Comparison of ENCODE assay signal across 8 cellular contexts in genomic region chr13:30334663-30335386, GRCh38. TPM values are rescaled to one million over a fixed set of nuclear protein-coding genes. Genes with fewer than 3 reads are reported as not detected.
DNase-seq lines count a peak whose midpoint lies in the region; ATAC-seq lines count a peak whose summit lies in the region.

No MANE protein-coding gene starts in this region.

- H3K27me3 Mint-ChIP-seq in activated naive CD4-positive, alpha-beta T cell treated with anti-CD3 and anti-CD28 coated beads, Interleukin-2, amount 10 ng/mL, durations not matched to agents 7 days and 5 days = peaks cover 3% of the 10 kb centered on the region

- no peak overlapping the region for H3K27ac Mint-ChIP-seq in activated naive CD4-positive, alpha-beta T cell treated with anti-CD3 and anti-CD28 coated beads, Interleukin-2, amount 10 ng/mL, durations not matched to agents 7 days and 5 days

- ATAC-seq in GM21619 (IDR thresholded peaks at IDR 0.05; ENCODE audit: unreplicated experiment) (no peak), GM18517 (IDR thresholded peaks at IDR 0.05; ENCODE audit: unreplicated experiment) (no peak)

- CTCF ChIA-PET in activated naive CD4-positive, alpha-beta T cell treated with anti-CD3 and anti-CD28 coated beads, Interleukin-2, amount 10 ng/mL, durations not matched to agents 7 days and 5 days (lab: Charles Lee) = interaction anchor here (0.7 to 5.9 kb wide), 7 partner anchors 9 to 203 kb away, joined by 3 to 48 read pairs (median 3); no protein-coding TSS in a partner anchor

- no peaks in the 10 kb centered on the region for H3K9me3 Mint-ChIP-seq in activated naive CD4-positive, alpha-beta T cell treated with anti-CD3 and anti-CD28 coated beads, Interleukin-2, amount 10 ng/mL, durations not matched to agents 7 days and 5 days

- peaks cover 4% of the 10 kb centered on the region for H3K4me1 Mint-ChIP-seq in activated naive CD4-positive, alpha-beta T cell treated with anti-CD3 and anti-CD28 coated beads, Interleukin-2, amount 10 ng/mL, durations not matched to agents 7 days and 5 days

- H3K36me3 Mint-ChIP-seq in activated naive CD4-positive, alpha-beta T cell treated with anti-CD3 and anti-CD28 coated beads, Interleukin-2, amount 10 ng/mL, durations not matched to agents 7 days and 5 days = peaks cover 10% of the 10 kb centered on the region

- H3K4me3 Mint-ChIP-seq in activated naive CD4-positive, alpha-beta T cell treated with anti-CD3 and anti-CD28 coated beads, Interleukin-2, amount 10 ng/mL, durations not matched to agents 7 days and 5 days = no peak overlapping the region

- peak; percentile 31 for DNase-seq in activated naive CD4-positive, alpha-beta T cell treated with anti-CD3 and anti-CD28 coated beads, Interleukin-2, amount 10 ng/mL, durations not matched to agents 7 days and 5 days
- DNase-seq in activated naive CD4-positive, alpha-beta T cell treated with Interleukin-2 at 50 U/mL for 16 hours = no peak
- peak; percentile 3 for DNase-seq in NCI-H1105 treated with DMSO at 0.1 percent for 48 hours (lab: John Stamatoyannopoulos, UW)
- peak; percentile 35 for DNase-seq in cerebellar cortex (ENCODE audit: low spot score)
- DNase-seq in mucosa of gallbladder (ENCODE audit: low spot score) = peak; percentile 53
- DNase-seq in ecto neural progenitor cell (ENCODE audit: low spot score) = no peak

RNA-seq across cellular contexts. Expression of gene KATNAL1, which starts 27.5 kb away (rescaled TPM):
- 16.4 TPM for total RNA-seq in mucosa of gallbladder

Comparison
In these comparisons a context has a peak if more than half of its experiments do, and no peak if none do; other contexts are left out.
1. DNase-seq: peak in activated naive CD4-positive, alpha-beta T cell treated with anti-CD3 and anti-CD28 coated beads, Interleukin-2, amount 10 ng/mL, durations not matched to agents 7 days and 5 days (single experiment), NCI-H1105 treated with DMSO at 0.1 percent for 48 hours (single experiment), cerebellar cortex (single experiment) and mucosa of gallbladder (single experiment); none in activated naive CD4-positive, alpha-beta T cell treated with Interleukin-2 at 50 U/mL for 16 hours (single experiment) and ecto neural progenitor cell (single experiment).